In the genomic region with DNA sequence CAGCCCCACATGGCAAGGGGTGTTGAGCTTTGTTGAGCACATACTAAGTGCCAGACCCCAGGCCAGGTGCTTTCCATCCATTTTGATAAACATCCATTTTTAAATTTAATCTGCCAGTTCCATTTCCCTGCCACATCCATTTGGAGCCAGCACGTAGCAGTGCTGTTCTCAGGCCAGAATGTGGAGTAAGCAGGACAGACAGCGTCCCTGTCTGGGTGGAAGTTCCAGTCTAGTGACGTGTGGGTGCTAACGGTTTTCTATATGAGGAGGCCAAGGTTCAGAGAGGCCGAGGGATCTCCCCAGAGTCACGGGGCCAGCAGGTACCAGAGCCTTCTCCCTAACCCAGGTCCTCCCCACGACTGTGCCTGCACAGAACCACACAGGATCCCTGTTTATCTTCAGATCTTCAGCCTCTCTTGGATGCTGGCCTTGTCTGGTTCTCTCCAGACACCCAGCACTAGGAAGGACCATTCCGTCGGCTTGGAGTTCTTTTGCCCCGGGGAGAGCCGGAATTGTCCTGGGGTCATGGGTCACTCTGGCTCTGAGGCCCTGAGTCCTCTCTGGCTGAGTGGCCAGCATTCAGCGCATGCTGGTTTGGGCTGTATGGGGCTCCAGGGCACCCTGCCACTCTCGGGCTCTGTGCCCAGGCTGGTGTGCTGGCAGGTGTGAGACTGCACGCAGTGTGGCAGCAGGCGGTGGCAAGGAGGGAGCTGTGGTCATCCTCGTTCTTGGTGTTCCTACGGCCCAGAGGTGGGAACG, we compare ENCODE assay signal across 14 cellular contexts.
DNase-seq lines count a peak whose midpoint lies in the region; TF ChIP-seq lines count a peak whose summit lies in the region.
"Had no signal": no experiment of that assay in that cellular context is flagged by ENCODE, and none has a peak within 500 bp of the region (broad histone marks: within the 10 kb centered on the region; RNA-seq: fewer than 3 reads in every experiment).

No MANE protein-coding gene starts in this region.

- no peaks in the 10 kb centered on the region for H3K9me3 Mint-ChIP-seq in osteocyte (ENCODE audit: unreplicated experiment)
- H3K9me3 Mint-ChIP-seq: IgD-negative memory B cell, immature natural killer cell had no signal

- TF ChIP-seq RAD21 in SK-N-SH (IDR thresholded peaks at IDR 0.05; ENCODE audit: low read length): no peak

- no peaks in the 10 kb centered on the region for H3K9me2 ChIP-seq in SK-N-SH
- no peaks in the 10 kb centered on the region for H3K9me2 ChIP-seq in Karpas-422 (replicated peaks; ENCODE audit: insufficient read depth, low read length)

- H3F3A ChIP-seq in SK-N-SH (replicated peaks; ENCODE audit: insufficient read depth): peaks cover 78% of the 10 kb centered on the region

- BruUV-seq in A673 (replicated peaks; lab: Mats Ljungman, UMichigan): no TSS peak

- H3K27me3 Mint-ChIP-seq in osteocyte (ENCODE audit: unreplicated experiment): no peaks in the 10 kb centered on the region
- H3K27me3 Mint-ChIP-seq: activated CD4-positive, alpha-beta T cell treated with anti-CD3 and anti-CD28 coated beads for 36 hours; IgD-negative memory B cell had no signal

- H3K4me3 ChIP-seq in A673 (ENCODE audit: low read depth, low read length, poor library complexity, severe bottlenecking) (no peak overlapping the region), SK-N-SH (ENCODE audit: low read depth in 2 of 2, low read length in 1 of 2) (peak overlapping the region; percentile 90 to 92), fibroblast of the aortic adventitia (ENCODE audit: low read depth, low read length) (peak overlapping the region; percentile 98), Karpas-422 (ENCODE audit: low read length) (no peak overlapping the region)
- H3K4me3 ChIP-seq: cardiac muscle cell had no signal

- H3K27ac Mint-ChIP-seq in osteocyte (ENCODE audit: unreplicated experiment): peak overlapping the region; percentile 70
- H3K27ac Mint-ChIP-seq: activated CD4-positive, alpha-beta T cell treated with anti-CD3 and anti-CD28 coated beads for 36 hours had no signal

- peak in 1 of 2 experiments; percentile 52; a peak in 2 of 4 replicates for TF ChIP-seq EP300 in SK-N-SH (IDR thresholded peaks at IDR 0.05; ENCODE audit: borderline replicate concordance in 1 of 2, low read depth in 1 of 2, low read length in 1 of 2)

- TF ChIP-seq CTCF in A673 (conservative IDR thresholded peaks at IDR 0.05; ENCODE audit: low read depth, low read length): no peak
- TF ChIP-seq CTCF in SK-N-SH (IDR thresholded peaks at IDR 0.05): no peak
- no peak for TF ChIP-seq CTCF in fibroblast of the aortic adventitia (IDR thresholded peaks at IDR 0.05; ENCODE audit: insufficient read depth, low read length)
- no peak for TF ChIP-seq CTCF in osteocyte (IDR thresholded peaks at IDR 0.05)

- H3K27me3 ChIP-seq in A673 (replicated peaks; ENCODE audit: insufficient read depth, low read depth, low read length, poor library complexity) (no peaks in the 10 kb centered on the region), SK-N-SH (ENCODE audit: insufficient read depth) (no peaks in the 10 kb centered on the region), Karpas-422 (ENCODE audit: low read length) (no peaks in the 10 kb centered on the region)
- H3K27me3 ChIP-seq: cardiac muscle cell had no signal

- H3K4me3 Mint-ChIP-seq in osteocyte (ENCODE audit: unreplicated experiment): no peak overlapping the region
- H3K4me3 Mint-ChIP-seq: activated CD4-positive, alpha-beta T cell treated with anti-CD3 and anti-CD28 coated beads for 36 hours; IgD-negative memory B cell; immature natural killer cell had no signal

- H3K36me3 ChIP-seq in A673 (ENCODE audit: insufficient read depth, low read length, poor library complexity, severe bottlenecking): peaks cover 88% of the 10 kb centered on the region
- peaks cover 71 to 88% of the 10 kb centered on the region in 2 experiments for H3K36me3 ChIP-seq in SK-N-SH (replicated peaks in 1 of 2; ENCODE audit: control insufficient read depth in 1 of 2, insufficient read depth in 2 of 2, low read length in 1 of 2)
- 0 out of 2 replicates have a peak, but pooled peaks cover 5% of the 10 kb centered on the region for H3K36me3 ChIP-seq in Karpas-422 (ENCODE audit: insufficient read depth, low read length)
- H3K36me3 ChIP-seq: cardiac muscle cell had no signal

- CTCF ChIA-PET in A673 (lab: Charles Lee): no interaction called here
- CTCF ChIA-PET in SK-N-SH (lab: Yijun Ruan, JAX): interaction anchor here (1.1 to 3.3 kb wide), 8 partner anchors 12 to 92 kb away, joined by 3 to 15 read pairs (median 10); no protein-coding TSS in a partner anchor

- H3K4me1 Mint-ChIP-seq in osteocyte (ENCODE audit: unreplicated experiment): peaks cover 71% of the 10 kb centered on the region
- H3K4me1 Mint-ChIP-seq: IgD-negative memory B cell had no signal

- DNase-seq in A673 (ENCODE audit: low spot score): no peak
- DNase-seq in SK-N-SH: peak; percentile 70
- DNase-seq in fibroblast of the aortic adventitia (ENCODE audit: low read depth): peak; percentile 73
- DNase-seq in osteocyte (ENCODE audit: extremely low spot score, unreplicated experiment): no peak
- DNase-seq in LoVo (ENCODE audit: low spot score): no peak
- DNase-seq in Karpas-422: no peak
- no peak for DNase-seq in NCI-H748 (lab: John Stamatoyannopoulos, UW; ENCODE audit: unreplicated experiment)
- DNase-seq in T-helper 1 cell: no peak
- DNase-seq: activated CD4-positive, alpha-beta T cell treated with anti-CD3 and anti-CD28 coated beads for 36 hours; immature natural killer cell; NCI-H774; stimulated activated CD4-positive, alpha-beta T cell treated with anti-CD3 and anti-CD28 coated beads, Interleukin-2, amount 100 ng/mL, for 24 hours had no signal

- intact Hi-C loops in A673 (cut with micrococcal nuclease; ENCODE audit: unreplicated experiment): no loop called here

- H3K27ac ChIP-seq in A673 (ENCODE audit: low read depth, low read length, poor library complexity, severe bottlenecking): peak overlapping the region; percentile 97
- H3K27ac ChIP-seq in SK-N-SH (ENCODE audit: low read depth in 2 of 2, low read length in 1 of 2): peak overlapping the region; percentile 96 to 100
- H3K27ac ChIP-seq in Karpas-422 (ENCODE audit: low read length): no peak overlapping the region
- H3K27ac ChIP-seq: cardiac muscle cell had no signal

- H3K9me3 ChIP-seq in A673 (ENCODE audit: low read depth, low read length, poor library complexity, severe bottlenecking) (no peaks in the 10 kb centered on the region), SK-N-SH (no peaks in the 10 kb centered on the region), Karpas-422 (ENCODE audit: low read length) (no peaks in the 10 kb centered on the region)

- H2AFZ ChIP-seq in SK-N-SH (ENCODE audit: low read depth): no peak overlapping the region
- no peak overlapping the region for H2AFZ ChIP-seq in Karpas-422 (ENCODE audit: low read length)

- peaks cover 85% of the 10 kb centered on the region for H3K4me1 ChIP-seq in A673 (ENCODE audit: insufficient read depth, low read length, poor library complexity, severe bottlenecking)
- peaks cover 41 to 89% of the 10 kb centered on the region in 2 experiments for H3K4me1 ChIP-seq in SK-N-SH (ENCODE audit: control insufficient read depth in 1 of 2, insufficient read depth in 2 of 2, low read depth in 1 of 2, low read length in 1 of 2)
- no peaks in the 10 kb centered on the region for H3K4me1 ChIP-seq in Karpas-422 (ENCODE audit: low read length)

- WGBS in SK-N-SH (ENCODE audit: low lambda C conversion rate): 14% methylated on average over 11 of the region's 18 CpGs

- POLR2A ChIA-PET in A673 (lab: Charles Lee; ENCODE audit: low non-redundant PET): no interaction called here
- POLR2A ChIA-PET in SK-N-SH (lab: Yijun Ruan, JAX): interaction anchor here (2.5 to 6.3 kb wide), 3 partner anchors 11 to 79 kb away, joined by 7 to 83 read pairs (median 12); no protein-coding TSS in a partner anchor

- peak overlapping the region; percentile 99 for H3K4me2 ChIP-seq in SK-N-SH
- no peak overlapping the region for H3K4me2 ChIP-seq in Karpas-422 (ENCODE audit: low read depth, low read length, poor library complexity, severe bottlenecking)

- H3K36me3 Mint-ChIP-seq in osteocyte (ENCODE audit: unreplicated experiment): peaks cover 19% of the 10 kb centered on the region
- H3K36me3 Mint-ChIP-seq: IgD-negative memory B cell had no signal

- peaks cover 100% of the 10 kb centered on the region for H3K79me2 ChIP-seq in SK-N-SH (ENCODE audit: insufficient read depth)
- peaks cover 69% of the 10 kb centered on the region for H3K79me2 ChIP-seq in Karpas-422 (ENCODE audit: low read length)

- H4K20me1 ChIP-seq in SK-N-SH (ENCODE audit: insufficient read depth) (peaks cover 100% of the 10 kb centered on the region), Karpas-422 (ENCODE audit: insufficient read depth, low read depth, low read length) (peaks cover 10% of the 10 kb centered on the region)

- H3K9ac ChIP-seq in SK-N-SH (peak overlapping the region; percentile 100), Karpas-422 (ENCODE audit: low read length) (no peak overlapping the region)

TF ChIP-seq in SK-N-SH, 30 proteins besides CTCF, POLR2A, EP300 and RAD21 (continues in another document):
- TF ChIP-seq, protein P1, sequence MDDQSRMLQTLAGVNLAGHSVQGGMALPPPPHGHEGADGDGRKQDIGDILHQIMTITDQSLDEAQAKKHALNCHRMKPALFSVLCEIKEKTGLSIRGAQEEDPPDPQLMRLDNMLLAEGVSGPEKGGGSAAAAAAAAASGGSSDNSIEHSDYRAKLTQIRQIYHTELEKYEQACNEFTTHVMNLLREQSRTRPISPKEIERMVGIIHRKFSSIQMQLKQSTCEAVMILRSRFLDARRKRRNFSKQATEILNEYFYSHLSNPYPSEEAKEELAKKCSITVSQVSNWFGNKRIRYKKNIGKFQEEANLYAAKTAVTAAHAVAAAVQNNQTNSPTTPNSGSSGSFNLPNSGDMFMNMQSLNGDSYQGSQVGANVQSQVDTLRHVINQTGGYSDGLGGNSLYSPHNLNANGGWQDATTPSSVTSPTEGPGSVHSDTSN (IDR thresholded peaks at IDR 0.05): 0 out of 2 replicates have a peak, but pooled peaks have one; percentile 10
- no peak for TF ChIP-seq TAF1 (IDR thresholded peaks at IDR 0.05; ENCODE audit: borderline replicate concordance, low read depth, low read length)
- TF ChIP-seq JUND (IDR thresholded peaks at IDR 0.05): no peak
- no peak for TF ChIP-seq YY1 (IDR thresholded peaks at IDR 0.05; ENCODE audit: low read depth)
- peak; percentile 48; the same call in 1 of the 2 replicates for TF ChIP-seq RCOR1 (IDR thresholded peaks at IDR 0.05; ENCODE audit: low read length)
- TF ChIP-seq FOSL2 (IDR thresholded peaks at IDR 0.05; ENCODE audit: borderline replicate concordance, low read depth): no peak
- peak; percentile 47; the same call in 1 of the 2 replicates for TF ChIP-seq MXI1 (IDR thresholded peaks at IDR 0.05; ENCODE audit: low read depth, low read length)
- TF ChIP-seq SIN3A (IDR thresholded peaks at IDR 0.05; ENCODE audit: borderline replicate concordance, low read depth, low read length): no peak
- TF ChIP-seq CHD2 (IDR thresholded peaks at IDR 0.05; ENCODE audit: low read length, partially characterized antibody): no peak

Comparison
In these comparisons a context has a peak if more than half of its experiments do, and no peak if none do; other contexts are left out.
1. DNase-seq: peak in SK-N-SH (single experiment) and fibroblast of the aortic adventitia (single experiment); none in A673 (single experiment), osteocyte (single experiment), LoVo (single experiment), Karpas-422 (single experiment), NCI-H748 (single experiment) and T-helper 1 cell (0 of 5).
2. H3K4me3 ChIP-seq: peak in SK-N-SH (2 of 2) and fibroblast of the aortic adventitia (single experiment); none in A673 (single experiment) and Karpas-422 (single experiment).